In genomic region chr6:154410619-154411044, GRCh38 we compare ENCODE assay signal across 8 cellular contexts. TPM values are rescaled to one million over a fixed set of nuclear protein-coding genes. Genes with fewer than 3 reads are reported as not detected.
DNase-seq lines count a peak whose midpoint lies in the region; ATAC-seq, FAIRE-seq and TF ChIP-seq lines count a peak whose summit lies in the region.

No MANE protein-coding gene starts in this region.

- H3K4me2 ChIP-seq in astrocyte (ENCODE audit: low read length), result peak overlapping the region; percentile 77

- DNase-seq in KBM-7 (peak; percentile 55), astrocyte (ENCODE audit: low read depth) (peak; percentile 98), iPS-NIHi7 (ENCODE audit: extremely low spot score) (peak; percentile 36), HUDEP-2 (lab: John Stamatoyannopoulos, UW; ENCODE audit: unreplicated experiment in 76 of 76) (no peak)
- DNase-seq in stimulated activated CD4-positive, alpha-beta T cell treated with anti-CD3 and anti-CD28 coated beads, Interleukin-4, amount 100 ng/mL, for 24 hours, result peak; percentile 59
- DNase-seq in NK-92 treated with Interleukin-12 subunit alpha and Interleukin-12 subunit beta, amount 100 ng/mL, for 24 hours (lab: John Stamatoyannopoulos, UW), result no peak

- H3K27ac Mint-ChIP-seq in astrocyte (ENCODE audit: unreplicated experiment), result peak overlapping the region; percentile 99

- H3K4me3 ChIP-seq in astrocyte (ENCODE audit: insufficient read depth, low read depth, low read length), result peak overlapping the region; percentile 13

- TF ChIP-seq CTCF in astrocyte (IDR thresholded peaks at IDR 0.05; ENCODE audit: insufficient read depth, low read depth, low read length), result no peak

- peak overlapping the region; percentile 97 for H3K27ac ChIP-seq in astrocyte (ENCODE audit: low read depth, low read length)

- peak overlapping the region; percentile 5 for H3K4me3 Mint-ChIP-seq in astrocyte (ENCODE audit: unreplicated experiment)

- H3K79me2 ChIP-seq in astrocyte (ENCODE audit: insufficient read depth, low read length), result no peaks in the 10 kb centered on the region

- peak; percentile 98 for FAIRE-seq in astrocyte (lab: Jason Lieb, UNC)

- H3K9me3 Mint-ChIP-seq in astrocyte (ENCODE audit: unreplicated experiment), result no peaks in the 10 kb centered on the region

- H3K36me3 ChIP-seq in astrocyte (ENCODE audit: insufficient read depth, low read length), result no peaks in the 10 kb centered on the region

- H3K9ac ChIP-seq in astrocyte (ENCODE audit: low read length), result peak overlapping the region; percentile 82

- peaks cover 32% of the 10 kb centered on the region for H3K4me1 Mint-ChIP-seq in astrocyte (ENCODE audit: low read depth, unreplicated experiment)

- H3K9me3 ChIP-seq in astrocyte (ENCODE audit: insufficient read depth, low read depth, low read length), result no peaks in the 10 kb centered on the region

- peak; percentile 57 for ATAC-seq in GM18873 (IDR thresholded peaks at IDR 0.05; ENCODE audit: low FRiP score, unreplicated experiment)
- ATAC-seq in HG02623 (IDR thresholded peaks at IDR 0.05; ENCODE audit: unreplicated experiment), result no peak

- H3K36me3 Mint-ChIP-seq in astrocyte (ENCODE audit: low read depth, unreplicated experiment), result peaks cover 13% of the 10 kb centered on the region

- in situ Hi-C loops in KBM-7 (cut with MboI; ENCODE audit: low pct_unique_long_range_greater_than_20kb, low sequenced_read_pairs), result no loop called here

- H3K27me3 ChIP-seq in astrocyte (ENCODE audit: insufficient read depth, low read length), result no peaks in the 10 kb centered on the region

- peak overlapping the region; percentile 73 for H2AFZ ChIP-seq in astrocyte (ENCODE audit: low read depth, low read length)

- H3K4me1 ChIP-seq in astrocyte (ENCODE audit: insufficient read depth, low read length), result peaks cover 28% of the 10 kb centered on the region

- H4K20me1 ChIP-seq in astrocyte (ENCODE audit: insufficient read depth, low read length), result no peaks in the 10 kb centered on the region

- H3K27me3 Mint-ChIP-seq in astrocyte (ENCODE audit: low read depth, unreplicated experiment), result no peaks in the 10 kb centered on the region

RNA-seq across cellular contexts. Expression of gene IPCEF1, which starts 54.0 kb away (rescaled TPM):
- 0.16 and 0.24 TPM in 2 replicates for total RNA-seq in astrocyte

Comparison
In these comparisons a context has a peak if more than half of its experiments do, and no peak if none do; other contexts are left out.
1. DNase-seq: peak in KBM-7 (single experiment), astrocyte (single experiment), iPS-NIHi7 (single experiment) and stimulated activated CD4-positive, alpha-beta T cell treated with anti-CD3 and anti-CD28 coated beads, Interleukin-4, amount 100 ng/mL, for 24 hours (single experiment); none in NK-92 treated with Interleukin-12 subunit alpha and Interleukin-12 subunit beta, amount 100 ng/mL, for 24 hours (single experiment) and HUDEP-2 (0 of 76).